ENCODE assay signal across 16 cellular contexts in the genomic region with DNA sequence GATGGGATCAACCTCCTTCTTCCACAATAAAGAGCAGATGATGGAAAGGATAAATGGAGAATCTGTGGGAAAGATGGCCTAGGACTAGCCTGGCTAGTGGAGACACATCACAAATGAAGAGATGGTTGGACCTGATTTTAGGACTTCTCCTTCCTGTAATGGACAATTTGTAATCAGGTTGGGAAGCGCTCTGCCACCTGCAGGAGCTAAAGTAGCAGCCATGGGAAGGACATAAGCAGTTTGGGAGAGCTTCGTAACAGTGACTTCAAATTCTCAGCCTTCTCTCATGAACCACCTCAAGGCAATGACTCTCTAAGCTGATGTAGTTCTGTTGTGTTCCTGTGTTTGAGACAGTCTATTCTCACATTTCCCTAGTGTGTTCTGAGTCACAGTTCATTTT.
A peak's percentile ranks its signal among the peaks of the same experiment; 100 is the strongest.
DNase-seq lines count a peak whose midpoint lies in the region; ATAC-seq, FAIRE-seq and TF ChIP-seq lines count a peak whose summit lies in the region.
"Had no signal": no experiment of that assay in that cellular context is flagged by ENCODE, and none has a peak within 500 bp of the region (broad histone marks: within the 10 kb centered on the region; RNA-seq: fewer than 3 reads in every experiment).

No MANE protein-coding gene starts in this region.

- no peak for TF ChIP-seq EP300 in HepG2 (IDR thresholded peaks at IDR 0.05; ENCODE audit: low read depth in 2 of 2, low read length in 2 of 2)
- no peak for TF ChIP-seq EP300 in HepG2 (CRISPR knock-in tag; IDR thresholded peaks at IDR 0.05; ENCODE audit: borderline replicate concordance)

- H2AFZ ChIP-seq in HepG2 (ENCODE audit: low read length), result no peak overlapping the region
- H2AFZ ChIP-seq: GM23338 had no signal

- H3K36me3 ChIP-seq in liver (ENCODE audit: control insufficient read depth in 4 of 4, insufficient read depth in 3 of 4, low read depth in 1 of 4, low read length in 3 of 4), result no peaks in the 10 kb centered on the region
- no peaks in the 10 kb centered on the region for H3K36me3 ChIP-seq in HepG2 (replicated peaks in 1 of 2; ENCODE audit: control insufficient read depth in 1 of 2, insufficient read depth in 2 of 2, low read length in 2 of 2)
- H3K36me3 ChIP-seq in endodermal cell (ENCODE audit: control insufficient read depth, insufficient read depth, low read length), result no peaks in the 10 kb centered on the region
- H3K36me3 ChIP-seq in CD4-positive, alpha-beta memory T cell (ENCODE audit: insufficient read depth, low read length), result no peaks in the 10 kb centered on the region
- H3K36me3 ChIP-seq: BLaER1 treated with 17β-estradiol and CSF1 and Interleukin-3, amounts not matched to agents 10 nM and 100 nM had no signal

- CTCF ChIA-PET in HepG2 (lab: Yijun Ruan, JAX; ENCODE audit: low intra/inter-chr PET ratio, low total read pairs), result no interaction called here
- CTCF ChIA-PET in CD4-positive, alpha-beta memory T cell (lab: Charles Lee; ENCODE audit: partially characterized antibody), result no interaction called here

- 98% methylated on average over 2 of the region's 2 CpGs for WGBS in liver
- WGBS in HepG2 (ENCODE audit: low lambda C conversion rate), result 39% methylated on average over 2 of the region's 2 CpGs
- 93 to 100% methylated on average over 1 to 2 of the region's 2 CpGs for WGBS in endodermal cell (ENCODE audit: insufficient coverage in 1 of 2, insufficient read length in 1 of 2), 2 experiments

- DNase-seq in HepG2 (ENCODE audit: low spot score) (no peak), endodermal cell (no peak), left lobe of liver (ENCODE audit: low spot score) (no peak), LoVo (ENCODE audit: low spot score) (no peak), NCI-H510A (lab: John Stamatoyannopoulos, UW) (no peak)
- DNase-seq in CD4-positive, alpha-beta memory T cell, result no peak
- DNase-seq: 8988T; Calu3; CD4-positive, CD25-positive, alpha-beta regulatory T cell; DMS 273 treated with DMSO at 0.1 percent for 48 hours; H9 had no signal

- peaks cover 2% of the 10 kb centered on the region for H3K36me3 Mint-ChIP-seq in endodermal cell (ENCODE audit: low read depth)
- no peaks in the 10 kb centered on the region for H3K36me3 Mint-ChIP-seq in CD4-positive, alpha-beta memory T cell
- H3K36me3 Mint-ChIP-seq: CD4-positive, CD25-positive, alpha-beta regulatory T cell had no signal

- H3K4me1 ChIP-seq in liver (ENCODE audit: control insufficient read depth in 4 of 4, insufficient read depth in 4 of 4, low read length in 3 of 4) (no peaks in the 10 kb centered on the region), HepG2 (ENCODE audit: insufficient read depth, low read length) (no peaks in the 10 kb centered on the region), endodermal cell (ENCODE audit: control insufficient read depth, insufficient read depth, low read length) (no peaks in the 10 kb centered on the region)
- no peaks in the 10 kb centered on the region for H3K4me1 ChIP-seq in CD4-positive, alpha-beta memory T cell (ENCODE audit: insufficient read depth, low read length)

- H3K27me3 Mint-ChIP-seq in endodermal cell (ENCODE audit: insufficient read depth), result peaks cover 1% of the 10 kb centered on the region
- no peaks in the 10 kb centered on the region for H3K27me3 Mint-ChIP-seq in CD4-positive, alpha-beta memory T cell
- H3K27me3 Mint-ChIP-seq: CD4-positive, CD25-positive, alpha-beta regulatory T cell had no signal

- in situ Hi-C loops in HepG2 (cut with HindIII; ENCODE audit: extremely low pct_ligation_motif_present, low pct_unique_long_range_greater_than_20kb), result no loop called here

- no TSS peak for BruUV-seq in HepG2 (replicated peaks; lab: Mats Ljungman, UMichigan)

- intact Hi-C loops in HepG2 (cut with micrococcal nuclease; ENCODE audit: unreplicated experiment), result loop anchor here (5.0 kb wide), 1 partner anchor 362 kb away; no protein-coding TSS in a partner anchor
- intact Hi-C loops in CD4-positive, alpha-beta memory T cell (cut with micrococcal nuclease), result no loop called here

- H3K4me2 ChIP-seq in HepG2 (ENCODE audit: low read depth, low read length), result no peak overlapping the region
- H3K4me2 ChIP-seq: BLaER1 treated with 17β-estradiol and CSF1 and Interleukin-3, amounts not matched to agents 10 nM and 100 nM; GM23338 had no signal

- peaks cover 3% of the 10 kb centered on the region for H3K4me1 Mint-ChIP-seq in endodermal cell
- no peaks in the 10 kb centered on the region for H3K4me1 Mint-ChIP-seq in CD4-positive, alpha-beta memory T cell
- H3K4me1 Mint-ChIP-seq: CD4-positive, CD25-positive, alpha-beta regulatory T cell had no signal

- H3K79me2 ChIP-seq in HepG2 (ENCODE audit: insufficient read depth, low read length), result no peaks in the 10 kb centered on the region

- TF ChIP-seq POLR2A in HepG2 (IDR thresholded peaks at IDR 0.05; ENCODE audit: insufficient read depth in 1 of 2, low read depth in 2 of 2, low read length in 2 of 2), result no peak

- ATAC-seq in HepG2 (no peak), left lobe of liver (peak; percentile 51), GM21619 (IDR thresholded peaks at IDR 0.05; ENCODE audit: unreplicated experiment) (no peak)
- ATAC-seq: GM23338 had no signal

- no peak overlapping the region for H3K9ac ChIP-seq in liver (ENCODE audit: low read depth in 1 of 2, low read length in 2 of 2)
- no peak overlapping the region for H3K9ac ChIP-seq in HepG2 (ENCODE audit: insufficient read depth, low read depth, low read length)
- H3K9ac ChIP-seq in endodermal cell (ENCODE audit: extremely low read depth, low read length, poor library complexity, severe bottlenecking), result no peak overlapping the region
- H3K9ac ChIP-seq: BLaER1 treated with 17β-estradiol and CSF1 and Interleukin-3, amounts not matched to agents 10 nM and 100 nM had no signal

- peaks cover 4% of the 10 kb centered on the region for H3K9me3 Mint-ChIP-seq in endodermal cell
- H3K9me3 Mint-ChIP-seq in CD4-positive, alpha-beta memory T cell, result peaks cover 0 to 15% (median 7%) of the 10 kb centered on the region in 8 donors

- peak; percentile 37 to 58 for TF ChIP-seq RAD21 in liver (IDR thresholded peaks at IDR 0.05)
- no peak for TF ChIP-seq RAD21 in HepG2 (CRISPR knock-in tag; IDR thresholded peaks at IDR 0.05)

- H3K4me3 ChIP-seq in liver (ENCODE audit: low read depth in 1 of 3, low read length in 3 of 3) (no peak overlapping the region), HepG2 (replicated peaks in 1 of 3; ENCODE audit: insufficient read depth in 1 of 3, low read depth in 2 of 3, low read length in 3 of 3) (no peak overlapping the region), endodermal cell (ENCODE audit: low read length) (no peak overlapping the region)
- H3K4me3 ChIP-seq in CD4-positive, alpha-beta memory T cell (ENCODE audit: low read length in 2 of 2), result no peak overlapping the region
- H3K4me3 ChIP-seq: BLaER1 treated with 17β-estradiol and CSF1 and Interleukin-3, amounts not matched to agents 10 nM and 100 nM; GM23338 had no signal

- H3K27ac ChIP-seq in liver (ENCODE audit: low read depth in 1 of 2, low read length in 2 of 2) (no peak overlapping the region), HepG2 (ENCODE audit: extremely low read length, insufficient read depth, low read length) (no peak overlapping the region), endodermal cell (ENCODE audit: low read depth, low read length) (no peak overlapping the region)
- H3K27ac ChIP-seq in CD4-positive, alpha-beta memory T cell (ENCODE audit: low read depth, low read length), result no peak overlapping the region
- H3K27ac ChIP-seq: BLaER1 treated with 17β-estradiol and CSF1 and Interleukin-3, amounts not matched to agents 10 nM and 100 nM had no signal

- H3K4me3 Mint-ChIP-seq in endodermal cell, result no peak overlapping the region
- no peak overlapping the region for H3K4me3 Mint-ChIP-seq in CD4-positive, alpha-beta memory T cell
- H3K4me3 Mint-ChIP-seq: CD4-positive, CD25-positive, alpha-beta regulatory T cell; GM23338; H9 had no signal

- H3K27me3 ChIP-seq in liver (ENCODE audit: control insufficient read depth in 4 of 4, insufficient read depth in 4 of 4, low read length in 3 of 4) (no peaks in the 10 kb centered on the region), HepG2 (ENCODE audit: control insufficient read depth in 1 of 2, insufficient read depth in 2 of 2, low read length in 2 of 2) (no peaks in the 10 kb centered on the region), endodermal cell (ENCODE audit: control insufficient read depth, insufficient read depth, low read length, poor library complexity, severe bottlenecking) (no peaks in the 10 kb centered on the region)
- no peaks in the 10 kb centered on the region for H3K27me3 ChIP-seq in CD4-positive, alpha-beta memory T cell (ENCODE audit: insufficient read depth, low read length)
- H3K27me3 ChIP-seq: BLaER1 treated with 17β-estradiol and CSF1 and Interleukin-3, amounts not matched to agents 10 nM and 100 nM had no signal

- TF ChIP-seq CTCF in liver (IDR thresholded peaks at IDR 0.05; ENCODE audit: low read depth, low read length, missing input control), result peak; percentile 8
- no peak for TF ChIP-seq CTCF in HepG2 (CRISPR knock-in tag; IDR thresholded peaks at IDR 0.05)
- peak; percentile 52 for TF ChIP-seq CTCF in endodermal cell (conservative IDR thresholded peaks at IDR 0.05)

- POLR2A ChIA-PET in HepG2 (lab: Yijun Ruan, JAX), result no interaction called here
- POLR2A ChIA-PET in CD4-positive, alpha-beta memory T cell (lab: Charles Lee; ENCODE audit: partially characterized antibody), result no interaction called here

- H4K20me1 ChIP-seq in HepG2 (ENCODE audit: insufficient read depth, low read length), result no peaks in the 10 kb centered on the region
- H4K20me1 ChIP-seq: BLaER1 treated with 17β-estradiol and CSF1 and Interleukin-3, amounts not matched to agents 10 nM and 100 nM had no signal

- no peak for FAIRE-seq in HepG2 (lab: Jason Lieb, UNC)
- FAIRE-seq: HTR-8/SVneo had no signal

- H3K9me3 ChIP-seq in liver (ENCODE audit: control insufficient read depth in 4 of 4, low read length in 3 of 4), result peaks cover 0 to 1% (median 0%) of the 10 kb centered on the region in 4 donors
- no peaks in the 10 kb centered on the region for H3K9me3 ChIP-seq in HepG2 (ENCODE audit: low read length)
- H3K9me3 ChIP-seq in endodermal cell (ENCODE audit: control insufficient read depth, low read length), result peaks cover 12% of the 10 kb centered on the region
- H3K9me3 ChIP-seq in CD4-positive, alpha-beta memory T cell (ENCODE audit: control insufficient read depth in 1 of 2, low read length in 2 of 2), result no peaks in the 10 kb centered on the region

- H3K27ac Mint-ChIP-seq in endodermal cell, result no peak overlapping the region
- H3K27ac Mint-ChIP-seq in CD4-positive, alpha-beta memory T cell, result no peak overlapping the region
- H3K27ac Mint-ChIP-seq: CD4-positive, CD25-positive, alpha-beta regulatory T cell; GM23338; H9 had no signal

TF ChIP-seq in liver, 16 proteins besides CTCF, POLR2A, EP300 and RAD21 (continues in another document):
- TF ChIP-seq NR2F2 (IDR thresholded peaks at IDR 0.05) (no peak), YY1 (IDR thresholded peaks at IDR 0.05) (no peak), JUND (IDR thresholded peaks at IDR 0.05) (no peak)

TF ChIP-seq in HepG2, 621 proteins besides CTCF, POLR2A, EP300 and RAD21 (continues in another document):
- TF ChIP-seq TCF7L2 (IDR thresholded peaks at IDR 0.05; ENCODE audit: low read depth, low read length) (no peak), ZFP36L1 (CRISPR knock-in tag; IDR thresholded peaks at IDR 0.05) (no peak), ZNF652 (CRISPR knock-in tag; IDR thresholded peaks at IDR 0.05; ENCODE audit: borderline replicate concordance, low read depth) (no peak), NFE2L1 (CRISPR knock-in tag; IDR thresholded peaks at IDR 0.05; ENCODE audit: borderline replicate concordance) (no peak)
